Comparison of ENCODE assay signal across 10 cellular contexts in genomic region chr3:114453296-114453888, GRCh38.
A peak's percentile ranks its signal among the peaks of the same experiment; 100 is the strongest.
DNase-seq lines count a peak whose midpoint lies in the region; ATAC-seq, FAIRE-seq and TF ChIP-seq lines count a peak whose summit lies in the region.
"Had no signal": no experiment of that assay in that cellular context is flagged by ENCODE, and none has a peak within 500 bp of the region (broad histone marks: within the 10 kb centered on the region; RNA-seq: fewer than 3 reads in every experiment).

No MANE protein-coding gene starts in this region.

- H3K79me2 ChIP-seq in GM12878 (ENCODE audit: control insufficient read depth, insufficient read depth, low read length): peaks cover 40% of the 10 kb centered on the region

- H2AFZ ChIP-seq in GM12878 (ENCODE audit: control insufficient read depth, low read depth, low read length): no peak overlapping the region
- no peak overlapping the region for H2AFZ ChIP-seq in neuron (ENCODE audit: low read depth, low read length)

- POLR2A ChIA-PET in GM12878 (lab: Charles Lee): interaction anchor here (0.5 to 0.7 kb wide), 2 partner anchors 11 to 421 kb away, joined by 3 read pairs; no protein-coding TSS in a partner anchor

- peak overlapping the region; percentile 88 for H3K4me2 ChIP-seq in GM12878 (ENCODE audit: control insufficient read depth, insufficient read depth)

- H3K36me3 ChIP-seq in right atrium auricular region (no peaks in the 10 kb centered on the region), GM12878 (ENCODE audit: control insufficient read depth in 2 of 2, insufficient read depth in 2 of 2, low read length in 1 of 2) (no peaks in the 10 kb centered on the region), neuron (ENCODE audit: insufficient read depth, low read length) (no peaks in the 10 kb centered on the region), vagina (no peaks in the 10 kb centered on the region)

- peak overlapping the region; percentile 77 to 82 for H3K27ac ChIP-seq in right atrium auricular region
- peak overlapping the region; percentile 80 for H3K27ac ChIP-seq in GM12878 (ENCODE audit: control insufficient read depth, insufficient read depth)
- peak overlapping the region; percentile 79 for H3K27ac ChIP-seq in vagina
- H3K27ac ChIP-seq: C4-2B had no signal

- in situ Hi-C loops in GM12878 (cut with MboI): no loop called here

- SMC1A ChIA-PET in GM12878 (lab: Charles Lee; ENCODE audit: uncharacterized antibody, unreplicated experiment): interaction anchor here (0.6 to 1.8 kb wide), 5 partner anchors 9 to 35 kb away, joined by 3 to 5 read pairs (median 4); no protein-coding TSS in a partner anchor

- H3K27me3 ChIP-seq in right atrium auricular region: no peaks in the 10 kb centered on the region
- H3K27me3 ChIP-seq in GM12878 (replicated peaks in 1 of 2; ENCODE audit: control insufficient read depth in 2 of 2, insufficient read depth in 2 of 2, low read length in 1 of 2): no peaks in the 10 kb centered on the region
- H3K27me3 ChIP-seq in neuron (ENCODE audit: insufficient read depth, low read length): no peaks in the 10 kb centered on the region
- H3K27me3 ChIP-seq in vagina: no peaks in the 10 kb centered on the region

- WGBS in GM12878 (ENCODE audit: insufficient coverage, insufficient replicate concordance, low lambda C conversion rate, missing lambda C conversion rate): 1% methylated on average over 3 of the region's 3 CpGs

- H3K9ac ChIP-seq in GM12878 (ENCODE audit: control insufficient read depth, insufficient read depth, low read length): peak overlapping the region; percentile 84

- no peaks in the 10 kb centered on the region for H4K20me1 ChIP-seq in GM12878 (ENCODE audit: control insufficient read depth, insufficient read depth)

- no peak for FAIRE-seq in GM12878 (lab: Jason Lieb, UNC)

- intact Hi-C loops in Right ventricle myocardium inferior (cut with DNase I) (loop anchor here (5.0 kb wide), 2 partner anchors 36 to 71 kb away; no protein-coding TSS in a partner anchor), GM12878 (cut with micrococcal nuclease; ENCODE audit: unreplicated experiment) (loop anchor here (10.0 kb wide), 1 partner anchor 709 kb away; the partner anchor contains the start of genes ATP6V1A and NAA50), vagina (cut with DNase I) (no loop called here)

- H3K4me1 ChIP-seq in right atrium auricular region: peaks cover 0 to 64% of the 10 kb centered on the region in 2 donors
- H3K4me1 ChIP-seq in GM12878 (ENCODE audit: control insufficient read depth, insufficient read depth, low read length): peaks cover 23% of the 10 kb centered on the region
- peaks cover 52% of the 10 kb centered on the region for H3K4me1 ChIP-seq in neuron (ENCODE audit: insufficient read depth, low read length)
- H3K4me1 ChIP-seq in vagina: peaks cover 15% of the 10 kb centered on the region

- no peak for TF ChIP-seq RAD21 in GM12878 (IDR thresholded peaks at IDR 0.05; ENCODE audit: insufficient read depth, low read depth, low read length)

- DNase-seq in right atrium auricular region (ENCODE audit: low spot score): no peak
- DNase-seq in Right ventricle myocardium inferior (ENCODE audit: missing footprints): no peak
- no peak for DNase-seq in GM12878 (ENCODE audit: low read depth, low spot score)
- no peak for DNase-seq in vagina (ENCODE audit: extremely low spot score in 2 of 2)
- DNase-seq in iPS-NIHi7 (ENCODE audit: extremely low spot score): no peak
- DNase-seq in NCI-H1105 treated with DMSO at 0.1 percent for 48 hours (lab: John Stamatoyannopoulos, UW): no peak
- DNase-seq: effector CD8-positive, alpha-beta T cell had no signal

- no TSS peak for BruUV-seq in GM12878 (replicated peaks; lab: Mats Ljungman, UMichigan)

- TF ChIP-seq EP300 in GM12878 (IDR thresholded peaks at IDR 0.05; ENCODE audit: borderline replicate concordance in 1 of 2, control insufficient read depth in 1 of 2, low read depth in 2 of 2, low read length in 2 of 2): no peak

- H3K9me3 ChIP-seq in right atrium auricular region: no peaks in the 10 kb centered on the region
- no peaks in the 10 kb centered on the region for H3K9me3 ChIP-seq in GM12878 (replicated peaks; ENCODE audit: control insufficient read depth, insufficient read depth, low read length)
- H3K9me3 ChIP-seq in neuron (ENCODE audit: low read length): no peaks in the 10 kb centered on the region
- no peaks in the 10 kb centered on the region for H3K9me3 ChIP-seq in vagina

- TF ChIP-seq POLR2A in GM12878 (IDR thresholded peaks at IDR 0.05; ENCODE audit: low read depth, low read length) (no peak), vagina (IDR thresholded peaks at IDR 0.05) (no peak)

- CTCF ChIA-PET in GM12878 (lab: Yijun Ruan, JAX): interaction anchor here (1.2 to 1.5 kb wide), 2 partner anchors 11 to 70 kb away, joined by 3 to 5 read pairs; no protein-coding TSS in a partner anchor

- TF ChIP-seq CTCF in right atrium auricular region (IDR thresholded peaks at IDR 0.05): no peak
- TF ChIP-seq CTCF in GM12878 (IDR thresholded peaks at IDR 0.05 in 2 of 3, conservative IDR thresholded peaks at IDR 0.05 in 1 of 3; ENCODE audit: control insufficient read depth in 2 of 3, extremely low read depth in 1 of 3, insufficient read depth in 1 of 3, low read depth in 3 of 3, low read length in 3 of 3): no peak
- TF ChIP-seq CTCF in vagina (IDR thresholded peaks at IDR 0.05): no peak

- RAD21 ChIA-PET in GM12878 (lab: Charles Lee; ENCODE audit: unreplicated experiment): interaction anchor here (0.9 to 1.5 kb wide), 2 partner anchors 11 to 162 kb away, joined by 3 to 4 read pairs; no protein-coding TSS in a partner anchor

- H3K4me3 ChIP-seq in right atrium auricular region (peak overlapping the region in 1 of 2 donors; percentile 47), GM12878 (peak overlapping the region; percentile 69), neuron (ENCODE audit: low read length) (peak overlapping the region; percentile 62), vagina (peak overlapping the region in 1 of 2 donors; percentile 49)

- ATAC-seq in Right ventricle myocardium inferior (no peak), GM12878 (no peak), GM18519 (IDR thresholded peaks at IDR 0.05; ENCODE audit: low FRiP score, unreplicated experiment) (no peak)

TF ChIP-seq in GM12878, 131 proteins besides CTCF, POLR2A, EP300 and RAD21:
- TF ChIP-seq IRF3 (IDR thresholded peaks at IDR 0.05) (no peak), TCF3 (IDR thresholded peaks at IDR 0.05; ENCODE audit: borderline replicate concordance, insufficient read depth, low read depth, low read length) (no peak), BMI1 (IDR thresholded peaks at IDR 0.05; ENCODE audit: borderline replicate concordance) (peak; percentile 58; the same call in 1 of the 2 replicates), SIX5 (IDR thresholded peaks at IDR 0.05; ENCODE audit: low read depth, low read length, severe bottlenecking) (no peak), NFYA (IDR thresholded peaks at IDR 0.05; ENCODE audit: borderline replicate concordance, low read depth, low read length) (no peak), RELA (IDR thresholded peaks at IDR 0.05; ENCODE audit: borderline replicate concordance, partially characterized antibody) (no peak), CHD2 (IDR thresholded peaks at IDR 0.05; ENCODE audit: borderline replicate concordance, low read depth, low read length) (no peak)
